In the genomic region with DNA sequence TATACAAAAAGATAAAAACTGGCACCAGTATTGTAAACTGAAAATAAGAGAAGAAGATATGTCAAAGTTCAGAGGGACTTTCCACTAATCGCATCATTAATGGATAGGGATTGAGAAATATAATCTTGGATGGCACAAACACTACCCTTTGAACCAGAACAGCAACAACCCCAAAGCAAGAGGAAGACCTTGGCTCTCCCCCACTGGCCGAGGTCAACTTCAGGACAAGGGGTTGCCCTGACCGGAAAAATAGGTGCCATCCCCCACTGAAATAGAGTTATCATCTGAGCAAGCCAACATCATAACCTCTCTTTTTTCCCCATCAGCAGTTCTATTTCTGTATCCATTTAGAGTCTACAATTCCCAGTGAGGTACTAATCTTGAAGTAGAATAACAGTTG, we compare ENCODE assay signal across 2 cellular contexts.
TF ChIP-seq lines count a peak whose summit lies in the region.

No MANE protein-coding gene starts in this region.

TF ChIP-seq in liver, 16 proteins besides CTCF, POLR2A, EP300 and RAD21 (continued from another document):
- TF ChIP-seq, protein P1, sequence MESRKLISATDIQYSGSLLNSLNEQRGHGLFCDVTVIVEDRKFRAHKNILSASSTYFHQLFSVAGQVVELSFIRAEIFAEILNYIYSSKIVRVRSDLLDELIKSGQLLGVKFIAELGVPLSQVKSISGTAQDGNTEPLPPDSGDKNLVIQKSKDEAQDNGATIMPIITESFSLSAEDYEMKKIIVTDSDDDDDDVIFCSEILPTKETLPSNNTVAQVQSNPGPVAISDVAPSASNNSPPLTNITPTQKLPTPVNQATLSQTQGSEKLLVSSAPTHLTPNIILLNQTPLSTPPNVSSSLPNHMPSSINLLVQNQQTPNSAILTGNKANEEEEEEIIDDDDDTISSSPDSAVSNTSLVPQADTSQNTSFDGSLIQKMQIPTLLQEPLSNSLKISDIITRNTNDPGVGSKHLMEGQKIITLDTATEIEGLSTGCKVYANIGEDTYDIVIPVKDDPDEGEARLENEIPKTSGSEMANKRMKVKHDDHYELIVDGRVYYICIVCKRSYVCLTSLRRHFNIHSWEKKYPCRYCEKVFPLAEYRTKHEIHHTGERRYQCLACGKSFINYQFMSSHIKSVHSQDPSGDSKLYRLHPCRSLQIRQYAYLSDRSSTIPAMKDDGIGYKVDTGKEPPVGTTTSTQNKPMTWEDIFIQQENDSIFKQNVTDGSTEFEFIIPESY (IDR thresholded peaks at IDR 0.05) = peak; percentile 83
- peak; percentile 100 for TF ChIP-seq RXRA (IDR thresholded peaks at IDR 0.05)
- TF ChIP-seq, protein P2, sequence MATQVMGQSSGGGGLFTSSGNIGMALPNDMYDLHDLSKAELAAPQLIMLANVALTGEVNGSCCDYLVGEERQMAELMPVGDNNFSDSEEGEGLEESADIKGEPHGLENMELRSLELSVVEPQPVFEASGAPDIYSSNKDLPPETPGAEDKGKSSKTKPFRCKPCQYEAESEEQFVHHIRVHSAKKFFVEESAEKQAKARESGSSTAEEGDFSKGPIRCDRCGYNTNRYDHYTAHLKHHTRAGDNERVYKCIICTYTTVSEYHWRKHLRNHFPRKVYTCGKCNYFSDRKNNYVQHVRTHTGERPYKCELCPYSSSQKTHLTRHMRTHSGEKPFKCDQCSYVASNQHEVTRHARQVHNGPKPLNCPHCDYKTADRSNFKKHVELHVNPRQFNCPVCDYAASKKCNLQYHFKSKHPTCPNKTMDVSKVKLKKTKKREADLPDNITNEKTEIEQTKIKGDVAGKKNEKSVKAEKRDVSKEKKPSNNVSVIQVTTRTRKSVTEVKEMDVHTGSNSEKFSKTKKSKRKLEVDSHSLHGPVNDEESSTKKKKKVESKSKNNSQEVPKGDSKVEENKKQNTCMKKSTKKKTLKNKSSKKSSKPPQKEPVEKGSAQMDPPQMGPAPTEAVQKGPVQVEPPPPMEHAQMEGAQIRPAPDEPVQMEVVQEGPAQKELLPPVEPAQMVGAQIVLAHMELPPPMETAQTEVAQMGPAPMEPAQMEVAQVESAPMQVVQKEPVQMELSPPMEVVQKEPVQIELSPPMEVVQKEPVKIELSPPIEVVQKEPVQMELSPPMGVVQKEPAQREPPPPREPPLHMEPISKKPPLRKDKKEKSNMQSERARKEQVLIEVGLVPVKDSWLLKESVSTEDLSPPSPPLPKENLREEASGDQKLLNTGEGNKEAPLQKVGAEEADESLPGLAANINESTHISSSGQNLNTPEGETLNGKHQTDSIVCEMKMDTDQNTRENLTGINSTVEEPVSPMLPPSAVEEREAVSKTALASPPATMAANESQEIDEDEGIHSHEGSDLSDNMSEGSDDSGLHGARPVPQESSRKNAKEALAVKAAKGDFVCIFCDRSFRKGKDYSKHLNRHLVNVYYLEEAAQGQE (IDR thresholded peaks at IDR 0.05) = peak; percentile 53
- TF ChIP-seq GABPA (IDR thresholded peaks at IDR 0.05 in 1 of 2, conservative IDR thresholded peaks at IDR 0.05 in 1 of 2) = peak; percentile 22 to 51
- TF ChIP-seq NR2F2 (IDR thresholded peaks at IDR 0.05) = peak; percentile 77
- peak; percentile 32 for TF ChIP-seq FOXA2 (IDR thresholded peaks at IDR 0.05)
- peak; percentile 85 to 88 for TF ChIP-seq JUND (IDR thresholded peaks at IDR 0.05)
- peak; percentile 31 for TF ChIP-seq TAF1 (conservative IDR thresholded peaks at IDR 0.05)
- TF ChIP-seq HNF4A (conservative IDR thresholded peaks at IDR 0.05) = peak; percentile 95 to 96
- TF ChIP-seq, protein P3, sequence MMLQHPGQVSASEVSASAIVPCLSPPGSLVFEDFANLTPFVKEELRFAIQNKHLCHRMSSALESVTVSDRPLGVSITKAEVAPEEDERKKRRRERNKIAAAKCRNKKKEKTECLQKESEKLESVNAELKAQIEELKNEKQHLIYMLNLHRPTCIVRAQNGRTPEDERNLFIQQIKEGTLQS (IDR thresholded peaks at IDR 0.05) = peak; percentile 79
- TF ChIP-seq EGR1 (IDR thresholded peaks at IDR 0.05; ENCODE audit: low read depth in 2 of 2) = peak; percentile 75 to 82
- peak; percentile 85 for TF ChIP-seq HNF4G (IDR thresholded peaks at IDR 0.05)
- TF ChIP-seq, protein P4, sequence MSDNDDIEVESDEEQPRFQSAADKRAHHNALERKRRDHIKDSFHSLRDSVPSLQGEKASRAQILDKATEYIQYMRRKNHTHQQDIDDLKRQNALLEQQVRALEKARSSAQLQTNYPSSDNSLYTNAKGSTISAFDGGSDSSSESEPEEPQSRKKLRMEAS (IDR thresholded peaks at IDR 0.05) = peak; percentile 95
- TF ChIP-seq FOXA1 (IDR thresholded peaks at IDR 0.05) = peak; percentile 45
TF ChIP-seq in liver: peak in this region for 16.

TF ChIP-seq in HepG2, 621 proteins besides CTCF, POLR2A, EP300 and RAD21 (continued from another document):
- TF ChIP-seq, protein P5, sequence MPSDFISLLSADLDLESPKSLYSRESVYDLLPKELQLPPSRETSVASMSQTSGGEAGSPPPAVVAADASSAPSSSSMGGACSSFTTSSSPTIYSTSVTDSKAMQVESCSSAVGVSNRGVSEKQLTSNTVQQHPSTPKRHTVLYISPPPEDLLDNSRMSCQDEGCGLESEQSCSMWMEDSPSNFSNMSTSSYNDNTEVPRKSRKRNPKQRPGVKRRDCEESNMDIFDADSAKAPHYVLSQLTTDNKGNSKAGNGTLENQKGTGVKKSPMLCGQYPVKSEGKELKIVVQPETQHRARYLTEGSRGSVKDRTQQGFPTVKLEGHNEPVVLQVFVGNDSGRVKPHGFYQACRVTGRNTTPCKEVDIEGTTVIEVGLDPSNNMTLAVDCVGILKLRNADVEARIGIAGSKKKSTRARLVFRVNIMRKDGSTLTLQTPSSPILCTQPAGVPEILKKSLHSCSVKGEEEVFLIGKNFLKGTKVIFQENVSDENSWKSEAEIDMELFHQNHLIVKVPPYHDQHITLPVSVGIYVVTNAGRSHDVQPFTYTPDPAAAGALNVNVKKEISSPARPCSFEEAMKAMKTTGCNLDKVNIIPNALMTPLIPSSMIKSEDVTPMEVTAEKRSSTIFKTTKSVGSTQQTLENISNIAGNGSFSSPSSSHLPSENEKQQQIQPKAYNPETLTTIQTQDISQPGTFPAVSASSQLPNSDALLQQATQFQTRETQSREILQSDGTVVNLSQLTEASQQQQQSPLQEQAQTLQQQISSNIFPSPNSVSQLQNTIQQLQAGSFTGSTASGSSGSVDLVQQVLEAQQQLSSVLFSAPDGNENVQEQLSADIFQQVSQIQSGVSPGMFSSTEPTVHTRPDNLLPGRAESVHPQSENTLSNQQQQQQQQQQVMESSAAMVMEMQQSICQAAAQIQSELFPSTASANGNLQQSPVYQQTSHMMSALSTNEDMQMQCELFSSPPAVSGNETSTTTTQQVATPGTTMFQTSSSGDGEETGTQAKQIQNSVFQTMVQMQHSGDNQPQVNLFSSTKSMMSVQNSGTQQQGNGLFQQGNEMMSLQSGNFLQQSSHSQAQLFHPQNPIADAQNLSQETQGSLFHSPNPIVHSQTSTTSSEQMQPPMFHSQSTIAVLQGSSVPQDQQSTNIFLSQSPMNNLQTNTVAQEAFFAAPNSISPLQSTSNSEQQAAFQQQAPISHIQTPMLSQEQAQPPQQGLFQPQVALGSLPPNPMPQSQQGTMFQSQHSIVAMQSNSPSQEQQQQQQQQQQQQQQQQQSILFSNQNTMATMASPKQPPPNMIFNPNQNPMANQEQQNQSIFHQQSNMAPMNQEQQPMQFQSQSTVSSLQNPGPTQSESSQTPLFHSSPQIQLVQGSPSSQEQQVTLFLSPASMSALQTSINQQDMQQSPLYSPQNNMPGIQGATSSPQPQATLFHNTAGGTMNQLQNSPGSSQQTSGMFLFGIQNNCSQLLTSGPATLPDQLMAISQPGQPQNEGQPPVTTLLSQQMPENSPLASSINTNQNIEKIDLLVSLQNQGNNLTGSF (CRISPR knock-in tag; IDR thresholded peaks at IDR 0.05) = no peak
- TF ChIP-seq NCOA2 (CRISPR knock-in tag; IDR thresholded peaks at IDR 0.05) (no peak), PCBP1 (IDR thresholded peaks at IDR 0.05; ENCODE audit: borderline replicate concordance, low read depth, low read length) (no peak), ZNF75D (CRISPR knock-in tag; IDR thresholded peaks at IDR 0.05; ENCODE audit: borderline replicate concordance) (no peak), ZNF850 (CRISPR knock-in tag; conservative IDR thresholded peaks at IDR 0.05) (no peak), HDAC1 (CRISPR knock-in tag; IDR thresholded peaks at IDR 0.05) (no peak), ZNF570 (CRISPR knock-in tag; IDR thresholded peaks at IDR 0.05; ENCODE audit: borderline replicate concordance) (no peak), CBX1 (IDR thresholded peaks at IDR 0.05; ENCODE audit: low read depth) (no peak), ATF7-NPFF (CRISPR knock-in tag; IDR thresholded peaks at IDR 0.05; ENCODE audit: low read depth) (no peak), ZNF33A (CRISPR knock-in tag; IDR thresholded peaks at IDR 0.05; ENCODE audit: borderline replicate concordance) (no peak), NBN (conservative IDR thresholded peaks at IDR 0.05) (no peak), MYNN (CRISPR knock-in tag; IDR thresholded peaks at IDR 0.05; ENCODE audit: low read depth) (no peak), SETDB1 (CRISPR knock-in tag; IDR thresholded peaks at IDR 0.05; ENCODE audit: borderline replicate concordance) (no peak), MIER2 (CRISPR knock-in tag; IDR thresholded peaks at IDR 0.05) (no peak), SRSF1 (optimal IDR thresholded peaks at IDR 0.05; ENCODE audit: low read depth, low read length) (no peak), TOE1 (CRISPR knock-in tag; IDR thresholded peaks at IDR 0.05) (no peak), ZNF224 (CRISPR knock-in tag; IDR thresholded peaks at IDR 0.05) (no peak)
- TF ChIP-seq, protein P6, sequence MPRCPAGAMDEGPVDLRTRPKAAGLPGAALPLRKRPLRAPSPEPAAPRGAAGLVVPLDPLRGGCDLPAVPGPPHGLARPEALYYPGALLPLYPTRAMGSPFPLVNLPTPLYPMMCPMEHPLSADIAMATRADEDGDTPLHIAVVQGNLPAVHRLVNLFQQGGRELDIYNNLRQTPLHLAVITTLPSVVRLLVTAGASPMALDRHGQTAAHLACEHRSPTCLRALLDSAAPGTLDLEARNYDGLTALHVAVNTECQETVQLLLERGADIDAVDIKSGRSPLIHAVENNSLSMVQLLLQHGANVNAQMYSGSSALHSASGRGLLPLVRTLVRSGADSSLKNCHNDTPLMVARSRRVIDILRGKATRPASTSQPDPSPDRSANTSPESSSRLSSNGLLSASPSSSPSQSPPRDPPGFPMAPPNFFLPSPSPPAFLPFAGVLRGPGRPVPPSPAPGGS (CRISPR knock-in tag; IDR thresholded peaks at IDR 0.05) = no peak
